16 cellular contexts compared by ENCODE assay signal in the genomic region with DNA sequence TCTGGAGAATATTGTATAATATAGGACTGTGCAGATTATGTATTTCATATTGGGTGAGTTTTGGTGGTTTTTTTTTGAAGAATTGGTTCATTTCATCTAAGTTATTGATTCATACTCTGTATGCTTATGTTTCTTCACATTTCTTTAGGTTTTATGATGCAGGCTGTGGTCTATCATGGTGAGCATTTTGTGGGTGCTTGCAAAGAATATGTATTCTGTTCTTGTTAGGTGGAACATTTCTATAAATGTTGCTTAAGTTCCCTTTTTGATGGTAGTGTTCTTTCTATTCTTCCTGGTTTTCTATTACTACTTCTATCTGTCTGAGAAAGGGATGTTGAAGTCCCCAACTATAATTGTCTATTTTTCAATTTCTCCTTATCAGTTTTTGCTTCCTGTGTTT.
"Had no signal": no experiment of that assay in that cellular context is flagged by ENCODE, and none has a peak within 500 bp of the region (broad histone marks: within the 10 kb centered on the region; RNA-seq: fewer than 3 reads in every experiment).

No MANE protein-coding gene starts in this region.

- H3K27ac Mint-ChIP-seq: activated CD8-positive, alpha-beta memory T cell treated with anti-CD3 and anti-CD28 coated beads, Interleukin-2, amount 10 ng/mL, durations not matched to agents 7 days and 5 days; activated naive CD8-positive, alpha-beta T cell treated with anti-CD3 and anti-CD28 coated beads, Interleukin-2, amount 50 U/mL, for 24 hours; immature natural killer cell; progenitor cell of endocrine pancreas; stimulated activated effector memory CD8-positive, alpha-beta T cell treated with anti-CD3 and anti-CD28 coated beads, Interleukin-12 subunit alpha, Interleukin-12 subunit beta, amount 100 ng/mL, for 72 hours; T-helper 1 cell treated with Interleukin-12 subunit alpha and Interleukin-12 subunit beta and Interleukin-4 antibody, amounts not matched to agents 30 μg/mL and 1 μg/mL, for 36 hours; type B pancreatic cell had no signal

- H3K4me3 ChIP-seq: ascending aorta, lung, smooth muscle cell had no signal

- ATAC-seq: activated CD4-positive, CD25-positive, alpha-beta regulatory T cell treated with anti-CD3 and anti-CD28 coated beads, Interleukin-2, amount 50 U/mL, for 24 hours; activated CD8-positive, alpha-beta memory T cell treated with anti-CD3 and anti-CD28 coated beads, Interleukin-2, amount 10 ng/mL, durations not matched to agents 7 days and 5 days; activated naive CD8-positive, alpha-beta T cell treated with anti-CD3 and anti-CD28 coated beads, Interleukin-2, amount 50 U/mL, for 24 hours; foreskin keratinocyte; left cardiac atrium; right cardiac atrium; stimulated activated effector memory CD8-positive, alpha-beta T cell treated with anti-CD3 and anti-CD28 coated beads, Interleukin-12 subunit alpha, Interleukin-12 subunit beta, amount 100 ng/mL, for 72 hours had no signal

- H3K4me3 Mint-ChIP-seq: activated CD8-positive, alpha-beta memory T cell treated with anti-CD3 and anti-CD28 coated beads, Interleukin-2, amount 10 ng/mL, durations not matched to agents 7 days and 5 days; activated naive CD8-positive, alpha-beta T cell treated with anti-CD3 and anti-CD28 coated beads, Interleukin-2, amount 50 U/mL, for 24 hours; immature natural killer cell; stimulated activated effector memory CD8-positive, alpha-beta T cell treated with anti-CD3 and anti-CD28 coated beads, Interleukin-12 subunit alpha, Interleukin-12 subunit beta, amount 100 ng/mL, for 72 hours; T-helper 1 cell treated with Interleukin-12 subunit alpha and Interleukin-12 subunit beta and Interleukin-4 antibody, amounts not matched to agents 30 μg/mL and 1 μg/mL, for 36 hours; type B pancreatic cell had no signal

- H3K9me3 Mint-ChIP-seq: activated naive CD8-positive, alpha-beta T cell treated with anti-CD3 and anti-CD28 coated beads, Interleukin-2, amount 50 U/mL, for 24 hours; immature natural killer cell; naive B cell; stimulated activated effector memory CD8-positive, alpha-beta T cell treated with anti-CD3 and anti-CD28 coated beads, Interleukin-12 subunit alpha, Interleukin-12 subunit beta, amount 100 ng/mL, for 72 hours; T-helper 1 cell treated with Interleukin-12 subunit alpha and Interleukin-12 subunit beta and Interleukin-4 antibody, amounts not matched to agents 30 μg/mL and 1 μg/mL, for 36 hours; type B pancreatic cell had no signal

- H3K36me3 ChIP-seq: ascending aorta had no signal

- H3K27me3 ChIP-seq: ascending aorta, foreskin keratinocyte had no signal

- H3K9me3 ChIP-seq: ascending aorta had no signal

- H3K27ac ChIP-seq: ascending aorta, foreskin keratinocyte had no signal

- DNase-seq: activated CD8-positive, alpha-beta memory T cell treated with anti-CD3 and anti-CD28 coated beads, Interleukin-2, amount 10 ng/mL, durations not matched to agents 7 days and 5 days; activated naive CD8-positive, alpha-beta T cell treated with anti-CD3 and anti-CD28 coated beads, Interleukin-2, amount 50 U/mL, for 24 hours; foreskin keratinocyte; immature natural killer cell; left cardiac atrium; naive B cell; nucleus accumbens; right cardiac atrium had no signal

- H3K27me3 Mint-ChIP-seq: activated CD8-positive, alpha-beta memory T cell treated with anti-CD3 and anti-CD28 coated beads, Interleukin-2, amount 10 ng/mL, durations not matched to agents 7 days and 5 days; activated naive CD8-positive, alpha-beta T cell treated with anti-CD3 and anti-CD28 coated beads, Interleukin-2, amount 50 U/mL, for 24 hours; naive B cell; progenitor cell of endocrine pancreas; type B pancreatic cell had no signal
